Comparison of ENCODE assay signal across 9 cellular contexts in genomic region chr11:62054484-62055121, GRCh38.
DNase-seq lines count a peak whose midpoint lies in the region; ATAC-seq and TF ChIP-seq lines count a peak whose summit lies in the region.
"Had no signal": no experiment of that assay in that cellular context is flagged by ENCODE, and none has a peak within 500 bp of the region (broad histone marks: within the 10 kb centered on the region; RNA-seq: fewer than 3 reads in every experiment).

No MANE protein-coding gene starts in this region.

- H3K27me3 ChIP-seq in Loucy (ENCODE audit: insufficient read depth, low read length, poor library complexity, severe bottlenecking) (no peaks in the 10 kb centered on the region), neutrophil (no peaks in the 10 kb centered on the region)
- H3K27me3 ChIP-seq: pancreas had no signal

- in situ Hi-C loops in astrocyte of the spinal cord (cut with HindIII; ENCODE audit: low sequenced_read_pairs), result no loop called here

- no peak for ATAC-seq in GM21576 (IDR thresholded peaks at IDR 0.05; ENCODE audit: unreplicated experiment)
- ATAC-seq in HG03280 (IDR thresholded peaks at IDR 0.05; ENCODE audit: unreplicated experiment), result no peak

- H3K79me2 ChIP-seq in Loucy (ENCODE audit: insufficient read depth, low read length), result no peaks in the 10 kb centered on the region

- H3K4me2 ChIP-seq in Loucy (ENCODE audit: low read depth, low read length, poor library complexity, severe bottlenecking), result no peak overlapping the region

- H3K9ac ChIP-seq in Loucy (ENCODE audit: low read depth, low read length, poor library complexity, severe bottlenecking), result no peak overlapping the region

- no peaks in the 10 kb centered on the region for H3F3A ChIP-seq in Loucy (ENCODE audit: low read depth)

- no peaks in the 10 kb centered on the region for H4K20me1 ChIP-seq in Loucy (ENCODE audit: insufficient read depth, low read length, poor library complexity, severe bottlenecking)

- TF ChIP-seq CTCF in Loucy (conservative IDR thresholded peaks at IDR 0.05; ENCODE audit: low read length) (peak; percentile 37), astrocyte of the spinal cord (IDR thresholded peaks at IDR 0.05; ENCODE audit: low read depth, low read length) (peak; percentile 31), neutrophil (IDR thresholded peaks at IDR 0.05) (peak; percentile 74)

- no peak overlapping the region for H2AFZ ChIP-seq in Loucy (ENCODE audit: low read length)

- H3K4me1 ChIP-seq in Loucy (ENCODE audit: insufficient read depth, low read length, poor library complexity, severe bottlenecking) (no peaks in the 10 kb centered on the region), neutrophil (ENCODE audit: control insufficient read depth in 1 of 2, insufficient read depth in 1 of 2, low read depth in 1 of 2, low read length in 1 of 2) (peaks cover 0 to 4% of the 10 kb centered on the region in 2 experiments)
- H3K4me1 ChIP-seq: pancreas had no signal

- DNase-seq in NCI-H2196 (lab: John Stamatoyannopoulos, UW; ENCODE audit: unreplicated experiment) (peak; percentile 19), NCI-H2196 treated with DMSO at 0.1 percent for 48 hours (lab: John Stamatoyannopoulos, UW; ENCODE audit: unreplicated experiment) (no peak), astrocyte of the spinal cord (ENCODE audit: low read depth, low spot score) (peak; percentile 20)
- no peak for DNase-seq in stimulated activated CD4-positive, alpha-beta T cell treated with anti-CD3 and anti-CD28 coated beads, Interleukin-4, amount 100 ng/mL, for 4 hours

- H3K9me3 ChIP-seq in Loucy (ENCODE audit: insufficient read depth, low read depth, low read length) (no peaks in the 10 kb centered on the region), neutrophil (no peaks in the 10 kb centered on the region)
- H3K9me3 ChIP-seq: pancreas had no signal

- no peaks in the 10 kb centered on the region for H3K36me3 ChIP-seq in Loucy (ENCODE audit: insufficient read depth, low read length)
- H3K36me3 ChIP-seq in neutrophil, result no peaks in the 10 kb centered on the region
- H3K36me3 ChIP-seq: pancreas had no signal

- no peak overlapping the region for H3K4me3 ChIP-seq in Loucy (ENCODE audit: low read length, poor library complexity, severe bottlenecking)
- no peak overlapping the region for H3K4me3 ChIP-seq in astrocyte of the spinal cord (ENCODE audit: low read depth, low read length)
- H3K4me3 ChIP-seq in neutrophil (ENCODE audit: low read depth in 1 of 2, low read length in 1 of 2), result no peak overlapping the region
- H3K4me3 ChIP-seq: pancreas had no signal

- no peaks in the 10 kb centered on the region for H3K9me2 ChIP-seq in Loucy (replicated peaks; ENCODE audit: low read depth, low read length)

- peak overlapping the region; percentile 25 for H3K27ac ChIP-seq in neutrophil
- H3K27ac ChIP-seq: pancreas had no signal

Comparison
In these comparisons a context has a peak if more than half of its experiments do, and no peak if none do; other contexts are left out.
1. DNase-seq: peak in NCI-H2196 (single experiment) and astrocyte of the spinal cord (single experiment); none in NCI-H2196 treated with DMSO at 0.1 percent for 48 hours (single experiment) and stimulated activated CD4-positive, alpha-beta T cell treated with anti-CD3 and anti-CD28 coated beads, Interleukin-4, amount 100 ng/mL, for 4 hours (0 of 2).
2. Peak in every context shown above with its lines, with median percentiles within 50 percentile points of each other: CTCF ChIP-seq.